ENCODE assay signal across 1 cellular context in genomic region chr21:18545908-18546307, GRCh38.
TF ChIP-seq lines count a peak whose summit lies in the region.

No MANE protein-coding gene starts in this region.

TF ChIP-seq in GM23338, 12 proteins besides CTCF, POLR2A, EP300 and RAD21:
- TF ChIP-seq, protein P1, sequence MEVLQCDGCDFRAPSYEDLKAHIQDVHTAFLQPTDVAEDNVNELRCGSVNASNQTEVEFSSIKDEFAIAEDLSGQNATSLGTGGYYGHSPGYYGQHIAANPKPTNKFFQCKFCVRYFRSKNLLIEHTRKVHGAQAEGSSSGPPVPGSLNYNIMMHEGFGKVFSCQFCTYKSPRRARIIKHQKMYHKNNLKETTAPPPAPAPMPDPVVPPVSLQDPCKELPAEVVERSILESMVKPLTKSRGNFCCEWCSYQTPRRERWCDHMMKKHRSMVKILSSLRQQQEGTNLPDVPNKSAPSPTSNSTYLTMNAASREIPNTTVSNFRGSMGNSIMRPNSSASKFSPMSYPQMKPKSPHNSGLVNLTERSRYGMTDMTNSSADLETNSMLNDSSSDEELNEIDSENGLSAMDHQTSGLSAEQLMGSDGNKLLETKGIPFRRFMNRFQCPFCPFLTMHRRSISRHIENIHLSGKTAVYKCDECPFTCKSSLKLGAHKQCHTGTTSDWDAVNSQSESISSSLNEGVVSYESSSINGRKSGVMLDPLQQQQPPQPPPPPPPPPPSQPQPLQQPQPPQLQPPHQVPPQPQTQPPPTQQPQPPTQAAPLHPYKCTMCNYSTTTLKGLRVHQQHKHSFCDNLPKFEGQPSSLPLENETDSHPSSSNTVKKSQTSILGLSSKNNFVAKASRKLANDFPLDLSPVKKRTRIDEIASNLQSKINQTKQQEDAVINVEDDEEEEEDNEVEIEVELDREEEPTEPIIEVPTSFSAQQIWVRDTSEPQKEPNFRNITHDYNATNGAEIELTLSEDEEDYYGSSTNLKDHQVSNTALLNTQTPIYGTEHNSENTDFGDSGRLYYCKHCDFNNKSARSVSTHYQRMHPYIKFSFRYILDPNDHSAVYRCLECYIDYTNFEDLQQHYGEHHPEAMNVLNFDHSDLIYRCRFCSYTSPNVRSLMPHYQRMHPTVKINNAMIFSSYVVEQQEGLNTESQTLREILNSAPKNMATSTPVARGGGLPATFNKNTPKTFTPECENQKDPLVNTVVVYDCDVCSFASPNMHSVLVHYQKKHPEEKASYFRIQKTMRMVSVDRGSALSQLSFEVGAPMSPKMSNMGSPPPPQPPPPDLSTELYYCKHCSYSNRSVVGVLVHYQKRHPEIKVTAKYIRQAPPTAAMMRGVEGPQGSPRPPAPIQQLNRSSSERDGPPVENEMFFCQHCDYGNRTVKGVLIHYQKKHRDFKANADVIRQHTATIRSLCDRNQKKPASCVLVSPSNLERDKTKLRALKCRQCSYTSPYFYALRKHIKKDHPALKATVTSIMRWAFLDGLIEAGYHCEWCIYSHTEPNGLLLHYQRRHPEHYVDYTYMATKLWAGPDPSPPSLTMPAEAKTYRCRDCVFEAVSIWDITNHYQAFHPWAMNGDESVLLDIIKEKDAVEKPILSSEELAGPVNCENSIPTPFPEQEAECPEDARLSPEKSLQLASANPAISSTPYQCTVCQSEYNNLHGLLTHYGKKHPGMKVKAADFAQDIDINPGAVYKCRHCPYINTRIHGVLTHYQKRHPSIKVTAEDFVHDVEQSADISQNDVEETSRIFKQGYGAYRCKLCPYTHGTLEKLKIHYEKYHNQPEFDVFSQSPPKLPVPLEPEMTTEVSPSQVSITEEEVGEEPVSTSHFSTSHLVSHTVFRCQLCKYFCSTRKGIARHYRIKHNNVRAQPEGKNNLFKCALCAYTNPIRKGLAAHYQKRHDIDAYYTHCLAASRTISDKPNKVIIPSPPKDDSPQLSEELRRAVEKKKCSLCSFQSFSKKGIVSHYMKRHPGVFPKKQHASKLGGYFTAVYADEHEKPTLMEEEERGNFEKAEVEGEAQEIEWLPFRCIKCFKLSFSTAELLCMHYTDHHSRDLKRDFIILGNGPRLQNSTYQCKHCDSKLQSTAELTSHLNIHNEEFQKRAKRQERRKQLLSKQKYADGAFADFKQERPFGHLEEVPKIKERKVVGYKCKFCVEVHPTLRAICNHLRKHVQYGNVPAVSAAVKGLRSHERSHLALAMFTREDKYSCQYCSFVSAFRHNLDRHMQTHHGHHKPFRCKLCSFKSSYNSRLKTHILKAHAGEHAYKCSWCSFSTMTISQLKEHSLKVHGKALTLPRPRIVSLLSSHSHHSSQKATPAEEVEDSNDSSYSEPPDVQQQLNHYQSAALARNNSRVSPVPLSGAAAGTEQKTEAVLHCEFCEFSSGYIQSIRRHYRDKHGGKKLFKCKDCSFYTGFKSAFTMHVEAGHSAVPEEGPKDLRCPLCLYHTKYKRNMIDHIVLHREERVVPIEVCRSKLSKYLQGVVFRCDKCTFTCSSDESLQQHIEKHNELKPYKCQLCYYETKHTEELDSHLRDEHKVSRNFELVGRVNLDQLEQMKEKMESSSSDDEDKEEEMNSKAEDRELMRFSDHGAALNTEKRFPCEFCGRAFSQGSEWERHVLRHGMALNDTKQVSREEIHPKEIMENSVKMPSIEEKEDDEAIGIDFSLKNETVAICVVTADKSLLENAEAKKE (CRISPR knock-in tag; IDR thresholded peaks at IDR 0.05): no peak
- no peak for TF ChIP-seq EZH2 (IDR thresholded peaks at IDR 0.05; ENCODE audit: low read depth, unreplicated experiment)
- TF ChIP-seq ETS1 (IDR thresholded peaks at IDR 0.05): no peak
- TF ChIP-seq NANOG (IDR thresholded peaks at IDR 0.05; ENCODE audit: borderline replicate concordance): no peak
- TF ChIP-seq ZNF114 (CRISPR knock-in tag; IDR thresholded peaks at IDR 0.05): no peak
- TF ChIP-seq STAT1 (IDR thresholded peaks at IDR 0.05; ENCODE audit: unreplicated experiment): no peak
- no peak for TF ChIP-seq CREB1 (CRISPR knock-in tag; IDR thresholded peaks at IDR 0.05; ENCODE audit: low read depth)
- TF ChIP-seq, protein P2, sequence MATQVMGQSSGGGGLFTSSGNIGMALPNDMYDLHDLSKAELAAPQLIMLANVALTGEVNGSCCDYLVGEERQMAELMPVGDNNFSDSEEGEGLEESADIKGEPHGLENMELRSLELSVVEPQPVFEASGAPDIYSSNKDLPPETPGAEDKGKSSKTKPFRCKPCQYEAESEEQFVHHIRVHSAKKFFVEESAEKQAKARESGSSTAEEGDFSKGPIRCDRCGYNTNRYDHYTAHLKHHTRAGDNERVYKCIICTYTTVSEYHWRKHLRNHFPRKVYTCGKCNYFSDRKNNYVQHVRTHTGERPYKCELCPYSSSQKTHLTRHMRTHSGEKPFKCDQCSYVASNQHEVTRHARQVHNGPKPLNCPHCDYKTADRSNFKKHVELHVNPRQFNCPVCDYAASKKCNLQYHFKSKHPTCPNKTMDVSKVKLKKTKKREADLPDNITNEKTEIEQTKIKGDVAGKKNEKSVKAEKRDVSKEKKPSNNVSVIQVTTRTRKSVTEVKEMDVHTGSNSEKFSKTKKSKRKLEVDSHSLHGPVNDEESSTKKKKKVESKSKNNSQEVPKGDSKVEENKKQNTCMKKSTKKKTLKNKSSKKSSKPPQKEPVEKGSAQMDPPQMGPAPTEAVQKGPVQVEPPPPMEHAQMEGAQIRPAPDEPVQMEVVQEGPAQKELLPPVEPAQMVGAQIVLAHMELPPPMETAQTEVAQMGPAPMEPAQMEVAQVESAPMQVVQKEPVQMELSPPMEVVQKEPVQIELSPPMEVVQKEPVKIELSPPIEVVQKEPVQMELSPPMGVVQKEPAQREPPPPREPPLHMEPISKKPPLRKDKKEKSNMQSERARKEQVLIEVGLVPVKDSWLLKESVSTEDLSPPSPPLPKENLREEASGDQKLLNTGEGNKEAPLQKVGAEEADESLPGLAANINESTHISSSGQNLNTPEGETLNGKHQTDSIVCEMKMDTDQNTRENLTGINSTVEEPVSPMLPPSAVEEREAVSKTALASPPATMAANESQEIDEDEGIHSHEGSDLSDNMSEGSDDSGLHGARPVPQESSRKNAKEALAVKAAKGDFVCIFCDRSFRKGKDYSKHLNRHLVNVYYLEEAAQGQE (IDR thresholded peaks at IDR 0.05; ENCODE audit: unreplicated experiment): no peak
